Comparison of ENCODE assay signal across 21 cellular contexts in genomic region chr5:118968925-118969375, GRCh38. TPM values are rescaled to one million over a fixed set of nuclear protein-coding genes. Genes with fewer than 3 reads are reported as not detected.
DNase-seq lines count a peak whose midpoint lies in the region; ATAC-seq, FAIRE-seq and TF ChIP-seq lines count a peak whose summit lies in the region.
"Had no signal": no experiment of that assay in that cellular context is flagged by ENCODE, and none has a peak within 500 bp of the region (broad histone marks: within the 10 kb centered on the region; RNA-seq: fewer than 3 reads in every experiment).

No MANE protein-coding gene starts in this region.

- no peak for FAIRE-seq in pancreas (lab: Jason Lieb, UNC)
- FAIRE-seq: GM12892 had no signal

- TF ChIP-seq CTCF in adrenal gland (IDR thresholded peaks at IDR 0.05), result no peak
- no peak for TF ChIP-seq CTCF in gastroesophageal sphincter (IDR thresholded peaks at IDR 0.05)
- no peak for TF ChIP-seq CTCF in pancreas (IDR thresholded peaks at IDR 0.05)

- intact Hi-C loops in adrenal gland (cut with DNase I), result no loop called here
- intact Hi-C loops in pancreas (cut with DNase I), result no loop called here

- peak in 6 of 7 donors; percentile 40 to 71 (median 55) for DNase-seq in adrenal gland
- DNase-seq in pancreas, result peak in 3 of 6 donors; percentile 23 to 44 (median 31)
- no peak for DNase-seq in NCI-H345 treated with DMSO at 0.1 percent for 48 hours (lab: John Stamatoyannopoulos, UW; ENCODE audit: unreplicated experiment)
- DNase-seq: activated CD4-positive, alpha-beta T cell treated with anti-CD3 and anti-CD28 coated beads, Interleukin-2, amount 50 U/mL, for 48 hours; activated naive CD4-positive, alpha-beta T cell treated with anti-CD3 and anti-CD28 coated beads, Interleukin-2, amount 10 ng/mL, durations not matched to agents 7 days and 5 days; activated T-cell treated with anti-CD3 and anti-CD28 coated beads, Interleukin-2, amount 50 U/mL, for 24 hours; caudate nucleus; effector memory CD4-positive, alpha-beta T cell; GF-D8; NCI-H2029 treated with DMSO at 0.1 percent for 48 hours; NCI-H526; OCI-M1; stimulated activated CD4-positive, alpha-beta T cell treated with anti-CD3 and anti-CD28 coated beads, Interleukin-15, amount 100 ng/mL, for 24 hours; stimulated activated naive B cell treated with anti-CD40 and anti-IgM and Interleukin-4, amounts not matched to agents 10 μg/mL and 1 μg/mL and 100 μg/mL, for 72 hours; transverse colon had no signal

- H3K4me1 ChIP-seq in HUES6 (ENCODE audit: control insufficient read depth, insufficient read depth, low read length), result peaks cover 14% of the 10 kb centered on the region; the same call in 1 of the 2 replicates
- no peaks in the 10 kb centered on the region for H3K4me1 ChIP-seq in adrenal gland (replicated peaks in 1 of 2)
- peaks cover 0 to 10% (median 3%) of the 10 kb centered on the region in 3 donors for H3K4me1 ChIP-seq in gastroesophageal sphincter
- H3K4me1 ChIP-seq in pancreas, result peaks cover 0 to 9% (median 8%) of the 10 kb centered on the region in 3 donors
- H3K4me1 ChIP-seq: transverse colon had no signal

- H3K9me3 ChIP-seq in HUES6 (ENCODE audit: control insufficient read depth, insufficient read depth, low read depth, low read length) (peaks cover 8% of the 10 kb centered on the region), adrenal gland (replicated peaks in 1 of 3) (no peaks in the 10 kb centered on the region), gastroesophageal sphincter (no peaks in the 10 kb centered on the region), pancreas (no peaks in the 10 kb centered on the region)
- H3K9me3 ChIP-seq: transverse colon had no signal

- H3K36me3 ChIP-seq in HUES6 (ENCODE audit: control insufficient read depth, insufficient read depth, low read length), result no peaks in the 10 kb centered on the region
- no peaks in the 10 kb centered on the region for H3K36me3 ChIP-seq in adrenal gland (replicated peaks in 1 of 2)
- H3K36me3 ChIP-seq in gastroesophageal sphincter, result no peaks in the 10 kb centered on the region
- H3K36me3 ChIP-seq in pancreas, result no peaks in the 10 kb centered on the region
- H3K36me3 ChIP-seq: transverse colon had no signal

- H3K4me3 ChIP-seq in HUES6 (ENCODE audit: low read depth, low read length) (no peak overlapping the region), adrenal gland (no peak overlapping the region), gastroesophageal sphincter (no peak overlapping the region), pancreas (no peak overlapping the region)
- H3K4me3 ChIP-seq: transverse colon had no signal

- peak; percentile 43 for ATAC-seq in gastroesophageal sphincter
- ATAC-seq in pancreas, result peak; percentile 62 to 81 (median 73)
- no peak for ATAC-seq in HG02571 (IDR thresholded peaks at IDR 0.05; ENCODE audit: unreplicated experiment)
- ATAC-seq in HG02840 (IDR thresholded peaks at IDR 0.05; ENCODE audit: low FRiP score, unreplicated experiment), result no peak
- ATAC-seq in HG03460 (IDR thresholded peaks at IDR 0.05; ENCODE audit: unreplicated experiment), result no peak
- ATAC-seq: stimulated activated naive B cell treated with anti-CD40 and anti-IgM and Interleukin-4, amounts not matched to agents 10 μg/mL and 1 μg/mL and 100 μg/mL, for 72 hours had no signal

- no peak for TF ChIP-seq POLR2A in adrenal gland (IDR thresholded peaks at IDR 0.05)
- no peak for TF ChIP-seq POLR2A in gastroesophageal sphincter (IDR thresholded peaks at IDR 0.05)

- H3K27me3 ChIP-seq in HUES6 (ENCODE audit: control insufficient read depth, insufficient read depth, low read length), result no peaks in the 10 kb centered on the region
- H3K27me3 ChIP-seq in adrenal gland, result no peaks in the 10 kb centered on the region
- H3K27me3 ChIP-seq in gastroesophageal sphincter, result no peaks in the 10 kb centered on the region
- H3K27me3 ChIP-seq in pancreas, result no peaks in the 10 kb centered on the region
- H3K27me3 ChIP-seq: transverse colon had no signal

- 59 to 73% (median 71%) methylated on average over 4 of the region's 4 CpGs for WGBS in adrenal gland, 4 donors
- WGBS in gastroesophageal sphincter (ENCODE audit: low coverage in 1 of 2), 2 donors, result no CpG with 5 or more reads among the region's 4 CpGs
- 69 to 83% methylated on average over 4 of the region's 4 CpGs for WGBS in pancreas, 2 donors

- H3K27ac ChIP-seq in HUES6 (ENCODE audit: low read depth, low read length) (no peak overlapping the region), adrenal gland (no peak overlapping the region), gastroesophageal sphincter (no peak overlapping the region), pancreas (no peak overlapping the region)
- H3K27ac ChIP-seq: transverse colon had no signal

- no peak for TF ChIP-seq EP300 in gastroesophageal sphincter (IDR thresholded peaks at IDR 0.05)

- peak overlapping the region; percentile 35 for H3K9ac ChIP-seq in HUES6 (ENCODE audit: low read length)

RNA-seq across cellular contexts. Expression of gene DTWD2, which starts 19.4 kb away (rescaled TPM):
- 10 to 100 TPM in 3 of 8 donors, 1 to 10 TPM in 5; 6.6 to 23.6 (median 9.3) TPM for total RNA-seq in adrenal gland
- polyA plus RNA-seq in adrenal gland, result 1 to 10 TPM; 1.1 to 5.7 (median 2.4) TPM
- total RNA-seq in gastroesophageal sphincter, result 10 to 100 TPM in 3 of 4 donors, 1 to 10 TPM in 1; 7.9 to 14.2 (median 12.6) TPM
- total RNA-seq in pancreas, result 1 to 10 TPM; 4.1 to 6.9 (median 4.7) TPM
- 1 to 10 TPM; 1.8 to 1.9 TPM for polyA plus RNA-seq in pancreas

Comparison
In these comparisons a context has a peak if more than half of its experiments do, and no peak if none do; other contexts are left out.
1. ATAC-seq: peak in gastroesophageal sphincter (single experiment) and pancreas (4 of 4); none in HG02571 (single experiment), HG02840 (single experiment) and HG03460 (single experiment).